ENCODE assay signal across 9 cellular contexts in genomic region chr11:46294365-46295309, GRCh38. TPM values are rescaled to one million over a fixed set of nuclear protein-coding genes. Genes with fewer than 3 reads are reported as not detected.
A peak's percentile ranks its signal among the peaks of the same experiment; 100 is the strongest.
DNase-seq lines count a peak whose midpoint lies in the region; ATAC-seq and TF ChIP-seq lines count a peak whose summit lies in the region.
"Had no signal": no experiment of that assay in that cellular context is flagged by ENCODE, and none has a peak within 500 bp of the region (broad histone marks: within the 10 kb centered on the region; RNA-seq: fewer than 3 reads in every experiment).

No MANE protein-coding gene starts in this region.

- H3F3A ChIP-seq in SK-N-SH (replicated peaks; ENCODE audit: insufficient read depth), result peaks cover 83% of the 10 kb centered on the region

- DNase-seq in GM12864 (ENCODE audit: low read depth), result no peak
- peak; percentile 60 for DNase-seq in SK-N-SH
- peak; percentile 76 for DNase-seq in sigmoid colon
- DNase-seq in NCI-H1417 treated with DMSO at 0.1 percent for 48 hours (lab: John Stamatoyannopoulos, UW), result no peak
- DNase-seq in NCI-H345 (lab: John Stamatoyannopoulos, UW), result no peak
- no peak for DNase-seq in SKM-1 (lab: John Stamatoyannopoulos, UW; ENCODE audit: unreplicated experiment)

- ATAC-seq in gastroesophageal sphincter (peak; percentile 3), GM18867 (IDR thresholded peaks at IDR 0.05; ENCODE audit: unreplicated experiment) (no peak)

- H3K9ac ChIP-seq in SK-N-SH, result peak overlapping the region; percentile 79

- H3K4me3 ChIP-seq in GM12864 (ENCODE audit: low read depth, low read length) (peak overlapping the region; percentile 39; the same call in 1 of the 2 replicates), SK-N-SH (ENCODE audit: low read depth in 2 of 2, low read length in 1 of 2) (peak overlapping the region; percentile 59 to 65), gastroesophageal sphincter (peak overlapping the region; percentile 37 to 63), sigmoid colon (peak overlapping the region; percentile 25 to 63 (median 54))

- TF ChIP-seq CTCF in GM12864 (IDR thresholded peaks at IDR 0.05; ENCODE audit: low read depth, low read length, missing control alignments), result no peak
- TF ChIP-seq CTCF in SK-N-SH (IDR thresholded peaks at IDR 0.05), result no peak
- TF ChIP-seq CTCF in gastroesophageal sphincter (IDR thresholded peaks at IDR 0.05), result no peak
- no peak for TF ChIP-seq CTCF in sigmoid colon (IDR thresholded peaks at IDR 0.05)

- POLR2A ChIA-PET in SK-N-SH (lab: Yijun Ruan, JAX), result interaction anchor here (1.0 to 1.3 kb wide), 4 partner anchors 8 to 56 kb away, joined by 3 to 11 read pairs (median 3); no protein-coding TSS in a partner anchor

- peaks cover 0 to under 1% of the 10 kb centered on the region in 2 experiments for H3K36me3 ChIP-seq in SK-N-SH (replicated peaks in 1 of 2; ENCODE audit: control insufficient read depth in 1 of 2, insufficient read depth in 2 of 2, low read length in 1 of 2)
- no peaks in the 10 kb centered on the region for H3K36me3 ChIP-seq in gastroesophageal sphincter
- H3K36me3 ChIP-seq in sigmoid colon, result no peaks in the 10 kb centered on the region

- CTCF ChIA-PET in SK-N-SH (lab: Yijun Ruan, JAX), result interaction anchor here (1.0 to 3.4 kb wide), 11 partner anchors 9 to 448 kb away, joined by 4 to 36 read pairs (median 7); partner anchors contain the start of genes CHRM4, CREB3L1 and CRY2

- no peaks in the 10 kb centered on the region for H4K20me1 ChIP-seq in SK-N-SH (ENCODE audit: insufficient read depth)

- peak in 1 of 2 experiments; percentile 86; a peak in 2 of 4 replicates for TF ChIP-seq EP300 in SK-N-SH (IDR thresholded peaks at IDR 0.05; ENCODE audit: borderline replicate concordance in 1 of 2, low read depth in 1 of 2, low read length in 1 of 2)
- TF ChIP-seq EP300 in gastroesophageal sphincter (IDR thresholded peaks at IDR 0.05), result no peak
- TF ChIP-seq EP300 in sigmoid colon (IDR thresholded peaks at IDR 0.05), result no peak

- H3K4me1 ChIP-seq in SK-N-SH (ENCODE audit: control insufficient read depth in 1 of 2, insufficient read depth in 2 of 2, low read depth in 1 of 2, low read length in 1 of 2) (peaks cover 24 to 72% of the 10 kb centered on the region in 2 experiments), gastroesophageal sphincter (peaks cover 0 to 73% (median 38%) of the 10 kb centered on the region in 3 donors), sigmoid colon (peaks cover 0 to 63% (median 58%) of the 10 kb centered on the region in 4 donors)

- H2AFZ ChIP-seq in SK-N-SH (ENCODE audit: low read depth), result no peak overlapping the region

- H3K27me3 ChIP-seq in SK-N-SH (ENCODE audit: insufficient read depth) (no peaks in the 10 kb centered on the region), gastroesophageal sphincter (peaks cover 4% of the 10 kb centered on the region), sigmoid colon (no peaks in the 10 kb centered on the region)

- H3K4me2 ChIP-seq in SK-N-SH, result peak overlapping the region; percentile 96

- no peak for TF ChIP-seq RAD21 in SK-N-SH (IDR thresholded peaks at IDR 0.05; ENCODE audit: low read length)

- intact Hi-C loops in sigmoid colon (cut with DNase I), result loop anchor here (2.0 to 10.0 kb wide), 3 partner anchors 22 to 330 kb away; partner anchors contain the start of gene PHF21A

- H3K27ac ChIP-seq in SK-N-SH (ENCODE audit: low read depth in 2 of 2, low read length in 1 of 2) (peak overlapping the region; percentile 84 to 95), gastroesophageal sphincter (peak overlapping the region in 3 of 4 donors; percentile 2 to 68 (median 61)), sigmoid colon (peak overlapping the region in 3 of 4 donors; percentile 58 to 75 (median 67))
- H3K27ac ChIP-seq: VCaP had no signal

- no peak for TF ChIP-seq POLR2A in gastroesophageal sphincter (IDR thresholded peaks at IDR 0.05)
- TF ChIP-seq POLR2A in sigmoid colon (IDR thresholded peaks at IDR 0.05), result no peak

- H3K79me2 ChIP-seq in SK-N-SH (ENCODE audit: insufficient read depth), result peaks cover 86% of the 10 kb centered on the region

- no peaks in the 10 kb centered on the region for H3K9me2 ChIP-seq in SK-N-SH

- H3K9me3 ChIP-seq in SK-N-SH (no peaks in the 10 kb centered on the region), gastroesophageal sphincter (no peaks in the 10 kb centered on the region), sigmoid colon (no peaks in the 10 kb centered on the region)

- 38% methylated on average over 20 of the region's 24 CpGs for WGBS in SK-N-SH (ENCODE audit: low lambda C conversion rate)
- 11 to 43% methylated on average over 3 to 10 of the region's 24 CpGs for WGBS in gastroesophageal sphincter (ENCODE audit: low coverage in 1 of 2), 2 donors
- WGBS in sigmoid colon, 2 donors, result 68 to 70% methylated on average over 24 of the region's 24 CpGs

TF ChIP-seq in SK-N-SH, 30 proteins besides CTCF, POLR2A, EP300 and RAD21 (continues in another document):
- peak; percentile 73; the same call in 1 of the 2 replicates for TF ChIP-seq FOXM1 (IDR thresholded peaks at IDR 0.05; ENCODE audit: low read depth)
- TF ChIP-seq NFIC (IDR thresholded peaks at IDR 0.05; ENCODE audit: borderline replicate concordance), result peak; percentile 74
- no peak for TF ChIP-seq MXI1 (IDR thresholded peaks at IDR 0.05; ENCODE audit: low read depth, low read length)
- no peak for TF ChIP-seq POLR2AphosphoS5 (IDR thresholded peaks at IDR 0.05; ENCODE audit: low read depth, low read length)
- no peak for TF ChIP-seq NRF1 (IDR thresholded peaks at IDR 0.05; ENCODE audit: low read depth, low read length)
- no peak for TF ChIP-seq RCOR1 (IDR thresholded peaks at IDR 0.05; ENCODE audit: low read length)
- TF ChIP-seq GATA2 (CRISPR knock-in tag; IDR thresholded peaks at IDR 0.05), result no peak
- TF ChIP-seq JUND (IDR thresholded peaks at IDR 0.05), result peak; percentile 95
- TF ChIP-seq PBX3 (IDR thresholded peaks at IDR 0.05), result peak; percentile 71
- peak; percentile 79; the same call in 1 of the 2 replicates for TF ChIP-seq MAX (IDR thresholded peaks at IDR 0.05; ENCODE audit: low read depth)
- no peak; the same call in 1 of the 2 replicates for TF ChIP-seq GABPA (IDR thresholded peaks at IDR 0.05; ENCODE audit: low read depth)
- TF ChIP-seq ELF1 (IDR thresholded peaks at IDR 0.05), result peak; percentile 47; the same call in 1 of the 2 replicates
- peak; percentile 93 for TF ChIP-seq FOSL2 (IDR thresholded peaks at IDR 0.05; ENCODE audit: borderline replicate concordance, low read depth)
- peak; percentile 75 for TF ChIP-seq RXRA (IDR thresholded peaks at IDR 0.05; ENCODE audit: borderline replicate concordance, low read depth)
- TF ChIP-seq CHD2 (IDR thresholded peaks at IDR 0.05; ENCODE audit: low read length, partially characterized antibody), result peak; percentile 10
- TF ChIP-seq IRF3 (IDR thresholded peaks at IDR 0.05; ENCODE audit: low read depth, low read length), result no peak
- TF ChIP-seq SIN3A (IDR thresholded peaks at IDR 0.05; ENCODE audit: borderline replicate concordance, low read depth, low read length), result peak; percentile 17; the same call in 1 of the 2 replicates
- TF ChIP-seq EZH2phosphoT487 (IDR thresholded peaks at IDR 0.05; ENCODE audit: borderline replicate concordance, low read depth), result no peak
- peak; percentile 89 for TF ChIP-seq TEAD4 (IDR thresholded peaks at IDR 0.05; ENCODE audit: borderline replicate concordance, insufficient read depth)
- TF ChIP-seq RFX5 (IDR thresholded peaks at IDR 0.05; ENCODE audit: low read length), result no peak
- TF ChIP-seq YY1 (IDR thresholded peaks at IDR 0.05; ENCODE audit: low read depth), result 0 out of 2 replicates have a peak, but pooled peaks have one; percentile 29

RNA-seq across cellular contexts. Expression of gene CREB3L1, which starts 17.2 kb away (rescaled TPM):
- polyA plus RNA-seq in SK-N-SH (2012; rRNA removed) (5.6 and 14.0 TPM in 2 replicates), sigmoid colon (10 to 100 TPM; 43.2 to 63.1 (median 44.7) TPM)
- 9.9 and 13.3 TPM in 2 replicates for polyA plus RNA-seq in SK-N-SH (2012; cell fraction: cytosol; rRNA removed)
- 14.7 and 17.4 TPM in 2 replicates for polyA plus RNA-seq in SK-N-SH (2012; cell fraction: nucleus; rRNA removed)
- total RNA-seq in gastroesophageal sphincter (1 to 10 TPM in 3 of 4 donors, under 1 TPM in 1; 0.81 to 5.2 (median 1.7) TPM), sigmoid colon (1 to 10 TPM in 3 of 4 donors, under 1 TPM in 1; 0.66 to 7.2 (median 2.6) TPM)

RNA-seq across cellular contexts. Expression of gene DGKZ, which starts 52.6 kb away (rescaled TPM):
- 23.9 and 33.2 TPM in 2 replicates for polyA plus RNA-seq in SK-N-SH (2012; rRNA removed)
- polyA plus RNA-seq in SK-N-SH (2012; cell fraction: cytosol; rRNA removed), result 9.1 and 17.5 TPM in 2 replicates
- 80.1 and 95.5 TPM in 2 replicates for polyA plus RNA-seq in SK-N-SH (2012; cell fraction: nucleus; rRNA removed)
- total RNA-seq in gastroesophageal sphincter, result 10 to 100 TPM; 39.2 to 78.8 (median 46.5) TPM
- total RNA-seq in sigmoid colon, result 10 to 100 TPM; 22.5 to 76.7 (median 34.2) TPM
- polyA plus RNA-seq in sigmoid colon, result 10 to 100 TPM; 16.6 to 71.9 (median 19.2) TPM

Comparison
In these comparisons a context has a peak if more than half of its experiments do, and no peak if none do; other contexts are left out.
1. DNase-seq: peak in SK-N-SH (single experiment) and sigmoid colon (single experiment); none in GM12864 (single experiment), NCI-H1417 treated with DMSO at 0.1 percent for 48 hours (single experiment), NCI-H345 (single experiment) and SKM-1 (single experiment).
2. Peak in every context shown above with its lines, with median percentiles within 50 percentile points of each other: H3K4me3 ChIP-seq and H3K27ac ChIP-seq.